Comparison of ENCODE assay signal across 2 cellular contexts in the genomic region with DNA sequence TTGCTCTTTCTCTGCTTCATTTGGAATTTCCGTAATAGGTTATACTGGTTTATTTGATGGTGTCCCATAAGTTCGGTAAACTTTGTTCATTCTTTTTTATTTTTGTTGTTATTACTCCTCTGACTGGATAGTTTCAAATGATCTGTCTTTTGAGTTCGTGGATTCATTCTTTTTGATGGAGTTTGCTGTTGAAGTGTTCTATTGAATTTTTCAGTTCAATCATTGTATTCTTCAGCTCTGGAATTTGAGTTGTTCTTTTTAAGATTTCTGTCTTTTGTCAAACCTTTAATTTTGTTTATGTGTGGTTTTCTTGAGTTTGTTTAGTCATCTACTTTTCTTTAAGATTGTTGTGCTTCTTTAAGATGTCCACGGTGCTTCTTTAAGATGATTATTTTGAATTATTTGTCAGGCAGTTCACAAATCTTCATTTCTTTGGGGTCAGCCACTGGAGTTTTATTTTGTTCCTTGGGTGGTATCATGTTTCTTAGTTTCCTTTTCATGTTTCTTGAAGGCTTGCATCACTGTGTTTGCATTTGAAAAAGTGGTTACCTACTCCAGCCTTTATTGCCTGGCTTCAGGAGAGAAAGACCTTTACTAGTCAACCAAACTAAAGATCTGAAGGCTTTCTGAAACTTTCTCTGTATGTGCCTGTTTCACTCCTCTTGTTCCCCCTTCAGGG.
TF ChIP-seq lines count a peak whose summit lies in the region.

No MANE protein-coding gene starts in this region.

TF ChIP-seq in GM23338, 12 proteins besides CTCF, POLR2A, EP300 and RAD21:
- TF ChIP-seq POLR2AphosphoS5 (IDR thresholded peaks at IDR 0.05; ENCODE audit: low read depth): no peak
- TF ChIP-seq, protein P1, sequence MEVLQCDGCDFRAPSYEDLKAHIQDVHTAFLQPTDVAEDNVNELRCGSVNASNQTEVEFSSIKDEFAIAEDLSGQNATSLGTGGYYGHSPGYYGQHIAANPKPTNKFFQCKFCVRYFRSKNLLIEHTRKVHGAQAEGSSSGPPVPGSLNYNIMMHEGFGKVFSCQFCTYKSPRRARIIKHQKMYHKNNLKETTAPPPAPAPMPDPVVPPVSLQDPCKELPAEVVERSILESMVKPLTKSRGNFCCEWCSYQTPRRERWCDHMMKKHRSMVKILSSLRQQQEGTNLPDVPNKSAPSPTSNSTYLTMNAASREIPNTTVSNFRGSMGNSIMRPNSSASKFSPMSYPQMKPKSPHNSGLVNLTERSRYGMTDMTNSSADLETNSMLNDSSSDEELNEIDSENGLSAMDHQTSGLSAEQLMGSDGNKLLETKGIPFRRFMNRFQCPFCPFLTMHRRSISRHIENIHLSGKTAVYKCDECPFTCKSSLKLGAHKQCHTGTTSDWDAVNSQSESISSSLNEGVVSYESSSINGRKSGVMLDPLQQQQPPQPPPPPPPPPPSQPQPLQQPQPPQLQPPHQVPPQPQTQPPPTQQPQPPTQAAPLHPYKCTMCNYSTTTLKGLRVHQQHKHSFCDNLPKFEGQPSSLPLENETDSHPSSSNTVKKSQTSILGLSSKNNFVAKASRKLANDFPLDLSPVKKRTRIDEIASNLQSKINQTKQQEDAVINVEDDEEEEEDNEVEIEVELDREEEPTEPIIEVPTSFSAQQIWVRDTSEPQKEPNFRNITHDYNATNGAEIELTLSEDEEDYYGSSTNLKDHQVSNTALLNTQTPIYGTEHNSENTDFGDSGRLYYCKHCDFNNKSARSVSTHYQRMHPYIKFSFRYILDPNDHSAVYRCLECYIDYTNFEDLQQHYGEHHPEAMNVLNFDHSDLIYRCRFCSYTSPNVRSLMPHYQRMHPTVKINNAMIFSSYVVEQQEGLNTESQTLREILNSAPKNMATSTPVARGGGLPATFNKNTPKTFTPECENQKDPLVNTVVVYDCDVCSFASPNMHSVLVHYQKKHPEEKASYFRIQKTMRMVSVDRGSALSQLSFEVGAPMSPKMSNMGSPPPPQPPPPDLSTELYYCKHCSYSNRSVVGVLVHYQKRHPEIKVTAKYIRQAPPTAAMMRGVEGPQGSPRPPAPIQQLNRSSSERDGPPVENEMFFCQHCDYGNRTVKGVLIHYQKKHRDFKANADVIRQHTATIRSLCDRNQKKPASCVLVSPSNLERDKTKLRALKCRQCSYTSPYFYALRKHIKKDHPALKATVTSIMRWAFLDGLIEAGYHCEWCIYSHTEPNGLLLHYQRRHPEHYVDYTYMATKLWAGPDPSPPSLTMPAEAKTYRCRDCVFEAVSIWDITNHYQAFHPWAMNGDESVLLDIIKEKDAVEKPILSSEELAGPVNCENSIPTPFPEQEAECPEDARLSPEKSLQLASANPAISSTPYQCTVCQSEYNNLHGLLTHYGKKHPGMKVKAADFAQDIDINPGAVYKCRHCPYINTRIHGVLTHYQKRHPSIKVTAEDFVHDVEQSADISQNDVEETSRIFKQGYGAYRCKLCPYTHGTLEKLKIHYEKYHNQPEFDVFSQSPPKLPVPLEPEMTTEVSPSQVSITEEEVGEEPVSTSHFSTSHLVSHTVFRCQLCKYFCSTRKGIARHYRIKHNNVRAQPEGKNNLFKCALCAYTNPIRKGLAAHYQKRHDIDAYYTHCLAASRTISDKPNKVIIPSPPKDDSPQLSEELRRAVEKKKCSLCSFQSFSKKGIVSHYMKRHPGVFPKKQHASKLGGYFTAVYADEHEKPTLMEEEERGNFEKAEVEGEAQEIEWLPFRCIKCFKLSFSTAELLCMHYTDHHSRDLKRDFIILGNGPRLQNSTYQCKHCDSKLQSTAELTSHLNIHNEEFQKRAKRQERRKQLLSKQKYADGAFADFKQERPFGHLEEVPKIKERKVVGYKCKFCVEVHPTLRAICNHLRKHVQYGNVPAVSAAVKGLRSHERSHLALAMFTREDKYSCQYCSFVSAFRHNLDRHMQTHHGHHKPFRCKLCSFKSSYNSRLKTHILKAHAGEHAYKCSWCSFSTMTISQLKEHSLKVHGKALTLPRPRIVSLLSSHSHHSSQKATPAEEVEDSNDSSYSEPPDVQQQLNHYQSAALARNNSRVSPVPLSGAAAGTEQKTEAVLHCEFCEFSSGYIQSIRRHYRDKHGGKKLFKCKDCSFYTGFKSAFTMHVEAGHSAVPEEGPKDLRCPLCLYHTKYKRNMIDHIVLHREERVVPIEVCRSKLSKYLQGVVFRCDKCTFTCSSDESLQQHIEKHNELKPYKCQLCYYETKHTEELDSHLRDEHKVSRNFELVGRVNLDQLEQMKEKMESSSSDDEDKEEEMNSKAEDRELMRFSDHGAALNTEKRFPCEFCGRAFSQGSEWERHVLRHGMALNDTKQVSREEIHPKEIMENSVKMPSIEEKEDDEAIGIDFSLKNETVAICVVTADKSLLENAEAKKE (CRISPR knock-in tag; IDR thresholded peaks at IDR 0.05): peak; percentile 71; the same call in 1 of the 2 replicates
TF ChIP-seq in GM23338: peak in this region for 1.

TF ChIP-seq in H1, 55 proteins besides CTCF, POLR2A, EP300 and RAD21:
- TF ChIP-seq EGR1 (IDR thresholded peaks at IDR 0.05; ENCODE audit: borderline replicate concordance, low read depth, low read length) (no peak), HDAC6 (IDR thresholded peaks at IDR 0.05; ENCODE audit: low read depth, low read length) (no peak), GABPA (IDR thresholded peaks at IDR 0.05; ENCODE audit: borderline replicate concordance, insufficient read depth, low read length) (no peak), CEBPB (IDR thresholded peaks at IDR 0.05; ENCODE audit: low read depth, low read length) (peak; percentile 71), BCL11A (IDR thresholded peaks at IDR 0.05; ENCODE audit: low read depth in 2 of 2, low read length in 2 of 2) (no peak)
